ENCODE assay signal across 8 cellular contexts in genomic region chr19:41398042-41398403, GRCh38.
DNase-seq lines count a peak whose midpoint lies in the region; ATAC-seq and TF ChIP-seq lines count a peak whose summit lies in the region.

No MANE protein-coding gene starts in this region.

- H3K4me3 ChIP-seq in ACC112 (ENCODE audit: low read depth, low read length) = peak overlapping the region; percentile 99
- peak overlapping the region; percentile 88 to 92 for H3K4me3 ChIP-seq in cardiac fibroblast (replicated peaks in 1 of 2; ENCODE audit: low read depth in 2 of 2, low read length in 2 of 2)
- H3K4me3 ChIP-seq in mucosa of stomach (ENCODE audit: low read length) = peak overlapping the region; percentile 87

- H3K9me3 ChIP-seq in KOPT-K1 (ENCODE audit: insufficient read depth, low read length, poor library complexity, severe bottlenecking) (no peaks in the 10 kb centered on the region), mucosa of stomach (ENCODE audit: control insufficient read depth, low read length) (no peaks in the 10 kb centered on the region)

- no peak for TF ChIP-seq CTCF in cardiac fibroblast (IDR thresholded peaks at IDR 0.05; ENCODE audit: low read depth, low read length)

- H2AFZ ChIP-seq in ACC112 (ENCODE audit: low read length, unreplicated experiment) = peak overlapping the region; percentile 82

- H3K27me3 ChIP-seq in ACC112 (ENCODE audit: insufficient read depth, low read length) (no peaks in the 10 kb centered on the region), mucosa of stomach (ENCODE audit: control insufficient read depth, insufficient read depth, low read length) (no peaks in the 10 kb centered on the region)

- H3K36me3 ChIP-seq in ACC112 (ENCODE audit: insufficient read depth, low read length) = no peaks in the 10 kb centered on the region
- H3K36me3 ChIP-seq in KOPT-K1 (ENCODE audit: insufficient read depth, low read length) = peaks cover 11% of the 10 kb centered on the region; the same call in 1 of the 2 replicates
- peaks cover 1% of the 10 kb centered on the region for H3K36me3 ChIP-seq in mucosa of stomach (ENCODE audit: control insufficient read depth, insufficient read depth, low read length)

- peaks cover 6% of the 10 kb centered on the region for H3K4me1 ChIP-seq in ACC112 (ENCODE audit: control insufficient read depth, insufficient read depth, low read length, unreplicated experiment)
- H3K4me1 ChIP-seq in mucosa of stomach (ENCODE audit: control insufficient read depth, insufficient read depth, low read length) = peaks cover 8% of the 10 kb centered on the region

- peaks cover 10% of the 10 kb centered on the region for H3K79me2 ChIP-seq in ACC112 (ENCODE audit: control insufficient read depth, insufficient read depth, low read length, unreplicated experiment)

- peak overlapping the region; percentile 88 for H3K9ac ChIP-seq in mucosa of stomach (ENCODE audit: low read length)

- in situ Hi-C loops in KBM-7 (cut with MboI; ENCODE audit: low pct_unique_long_range_greater_than_20kb, low sequenced_read_pairs) = no loop called here

- ATAC-seq in GM21737 (IDR thresholded peaks at IDR 0.05; ENCODE audit: unreplicated experiment) (no peak), HG03280 (IDR thresholded peaks at IDR 0.05; ENCODE audit: unreplicated experiment) (no peak)

- H3K27ac ChIP-seq in ACC112 (ENCODE audit: low read depth, low read length) (peak overlapping the region; percentile 94), KOPT-K1 (ENCODE audit: low read depth, low read length, poor library complexity, severe bottlenecking) (peak overlapping the region; percentile 94)

- DNase-seq in cardiac fibroblast (ENCODE audit: low read depth in 2 of 2) (no peak), KBM-7 (no peak), D341Med (ENCODE audit: low spot score) (no peak)
